In genomic region chr13:99272481-99272880, GRCh38 we compare ENCODE assay signal across 25 cellular contexts. TPM values are rescaled to one million over a fixed set of nuclear protein-coding genes. Genes with fewer than 3 reads are reported as not detected.
DNase-seq lines count a peak whose midpoint lies in the region; ATAC-seq, FAIRE-seq and TF ChIP-seq lines count a peak whose summit lies in the region.
"Had no signal": no experiment of that assay in that cellular context is flagged by ENCODE, and none has a peak within 500 bp of the region (broad histone marks: within the 10 kb centered on the region; RNA-seq: fewer than 3 reads in every experiment).

No MANE protein-coding gene starts in this region.

- no peaks in the 10 kb centered on the region for H3K27me3 ChIP-seq in K562 (ENCODE audit: control insufficient read depth in 2 of 2, insufficient read depth in 2 of 2, low read length in 2 of 2)
- no peaks in the 10 kb centered on the region for H3K27me3 ChIP-seq in neural progenitor cell
- H3K27me3 ChIP-seq in GM23248 (replicated peaks; ENCODE audit: insufficient read depth): no peaks in the 10 kb centered on the region
- no peaks in the 10 kb centered on the region for H3K27me3 ChIP-seq in transverse colon
- H3K27me3 ChIP-seq: Peyer's patch, SJCRH30 had no signal

- TF ChIP-seq EP300 in K562 (IDR thresholded peaks at IDR 0.05; ENCODE audit: low read length): no peak
- TF ChIP-seq EP300 in transverse colon (IDR thresholded peaks at IDR 0.05; ENCODE audit: low read depth): no peak

- H4K20me1 ChIP-seq in K562 (replicated peaks; ENCODE audit: control insufficient read depth, insufficient read depth, low read length): no peaks in the 10 kb centered on the region
- peaks cover 2% of the 10 kb centered on the region for H4K20me1 ChIP-seq in neural progenitor cell (ENCODE audit: low read depth)
- 0 out of 2 replicates have a peak, but pooled peaks cover 3% of the 10 kb centered on the region for H4K20me1 ChIP-seq in GM23248 (ENCODE audit: insufficient read depth)

- FAIRE-seq in GM12891 (lab: Jason Lieb, UNC) (peak; percentile 23), K562 (lab: Jason Lieb, UNC) (no peak)
- FAIRE-seq: D721Med, endometrium, keratinocyte had no signal

- H3K9ac ChIP-seq in K562 (ENCODE audit: insufficient read depth in 1 of 2, low read depth in 2 of 2, low read length in 2 of 2) (no peak overlapping the region), neural progenitor cell (no peak overlapping the region), GM23248 (no peak overlapping the region)

- peak overlapping the region; percentile 76 for H3K27ac Mint-ChIP-seq in activated CD8-positive, alpha-beta T cell treated with anti-CD3 and anti-CD28 coated beads for 36 hours
- H3K27ac Mint-ChIP-seq in activated CD8-positive, alpha-beta T cell treated with anti-CD3 and anti-CD28 coated beads, Interleukin-2, amount 10 ng/mL, durations not matched to agents 7 days and 5 days: no peak overlapping the region
- no peak overlapping the region for H3K27ac Mint-ChIP-seq in neural progenitor cell

- H3K27me3 Mint-ChIP-seq in activated CD8-positive, alpha-beta T cell treated with anti-CD3 and anti-CD28 coated beads for 36 hours: no peaks in the 10 kb centered on the region
- H3K27me3 Mint-ChIP-seq in activated CD8-positive, alpha-beta T cell treated with anti-CD3 and anti-CD28 coated beads, Interleukin-2, amount 10 ng/mL, durations not matched to agents 7 days and 5 days (ENCODE audit: low read depth): no peaks in the 10 kb centered on the region
- H3K27me3 Mint-ChIP-seq in neural progenitor cell (ENCODE audit: insufficient read depth, low read depth): peaks cover 3% of the 10 kb centered on the region

- intact Hi-C loops in activated CD8-positive, alpha-beta T cell treated with anti-CD3 and anti-CD28 coated beads for 36 hours (cut with micrococcal nuclease): loop anchor here (5.0 kb wide), 1 partner anchor 80 kb away; no protein-coding TSS in a partner anchor
- intact Hi-C loops in K562 (cut with micrococcal nuclease): loop anchor here (5.0 kb wide), 1 partner anchor 95 kb away; no protein-coding TSS in a partner anchor
- intact Hi-C loops in transverse colon (cut with DNase I; ENCODE audit: low total_unique reads): no loop called here

- TF ChIP-seq RAD21 in K562 (CRISPR knock-in tag; conservative IDR thresholded peaks at IDR 0.05 in 1 of 2, IDR thresholded peaks at IDR 0.05 in 1 of 2): no peak

- no TSS peak for BruUV-seq in K562 (replicated peaks; lab: Mats Ljungman, UMichigan)

- POLR2A ChIA-PET in activated CD8-positive, alpha-beta T cell treated with anti-CD3 and anti-CD28 coated beads for 36 hours (lab: Charles Lee): interaction anchor here (0.7 to 2.2 kb wide), 5 partner anchors 13 to 164 kb away, joined by 3 to 5 read pairs (median 4); no protein-coding TSS in a partner anchor
- POLR2A ChIA-PET in activated CD8-positive, alpha-beta T cell treated with anti-CD3 and anti-CD28 coated beads, Interleukin-2, amount 10 ng/mL, durations not matched to agents 7 days and 5 days (lab: Charles Lee): interaction anchor here (0.9 kb wide), 1 partner anchor 80 kb away, joined by 3 read pairs; no protein-coding TSS in a partner anchor
- POLR2A ChIA-PET in K562 (lab: Yijun Ruan, JAX): no interaction called here

- H3K4me2 ChIP-seq in K562 (ENCODE audit: insufficient read depth, low read length) (no peak overlapping the region), neural progenitor cell (no peak overlapping the region), GM23248 (ENCODE audit: unreplicated experiment) (no peak overlapping the region)

- H3K4me3 ChIP-seq in K562 (no peak overlapping the region), neural progenitor cell (no peak overlapping the region), GM23248 (no peak overlapping the region), transverse colon (no peak overlapping the region)
- H3K4me3 ChIP-seq: Peyer's patch, SJCRH30 had no signal

- H3F3A ChIP-seq in neural progenitor cell (ENCODE audit: low read depth) (no peaks in the 10 kb centered on the region), GM23248 (ENCODE audit: insufficient read depth) (peaks cover 8% of the 10 kb centered on the region)

- H3K4me1 Mint-ChIP-seq in activated CD8-positive, alpha-beta T cell treated with anti-CD3 and anti-CD28 coated beads for 36 hours (ENCODE audit: low read depth): peaks cover 79% of the 10 kb centered on the region
- peaks cover 78% of the 10 kb centered on the region for H3K4me1 Mint-ChIP-seq in activated CD8-positive, alpha-beta T cell treated with anti-CD3 and anti-CD28 coated beads, Interleukin-2, amount 10 ng/mL, durations not matched to agents 7 days and 5 days (ENCODE audit: low read depth)
- H3K4me1 Mint-ChIP-seq in neural progenitor cell: no peaks in the 10 kb centered on the region
- H3K4me1 Mint-ChIP-seq: neural crest cell had no signal

- peaks cover 7 to 15% of the 10 kb centered on the region in 2 experiments; a peak in 3 of 5 replicates for H3K4me1 ChIP-seq in K562 (replicated peaks in 1 of 2; ENCODE audit: control insufficient read depth in 2 of 2, insufficient read depth in 2 of 2, low read length in 2 of 2)
- peaks cover under 1% of the 10 kb centered on the region for H3K4me1 ChIP-seq in neural progenitor cell
- H3K4me1 ChIP-seq in GM23248 (ENCODE audit: insufficient read depth): peaks cover 7% of the 10 kb centered on the region
- H3K4me1 ChIP-seq in transverse colon: peaks cover 0 to 4% (median 0%) of the 10 kb centered on the region in 4 donors
- H3K4me1 ChIP-seq: SJCRH30 had no signal

- DNase-seq in activated CD8-positive, alpha-beta T cell treated with anti-CD3 and anti-CD28 coated beads for 36 hours: no peak
- no peak for DNase-seq in activated CD8-positive, alpha-beta T cell treated with anti-CD3 and anti-CD28 coated beads, Interleukin-2, amount 10 ng/mL, durations not matched to agents 7 days and 5 days
- DNase-seq in GM12891 (ENCODE audit: insufficient read length, low spot score) (no peak), K562 (ENCODE audit: extremely low read depth in 1 of 4, low spot score in 3 of 4) (no peak), neural progenitor cell (ENCODE audit: low spot score) (no peak), GM23248 (no peak), transverse colon (no peak)
- DNase-seq: activated effector memory CD4-positive, alpha-beta T cell treated with anti-CD3 and anti-CD28 coated beads, Interleukin-2, amount 50 U/mL, for 16 hours; cortex of kidney; HCEC 1CT; NCI-H1092; NCI-H187; NCI-H526 treated with DMSO at 0.1 percent for 48 hours; Peyer's patch; SJCRH30 had no signal

- no peak overlapping the region for H3K4me3 Mint-ChIP-seq in activated CD8-positive, alpha-beta T cell treated with anti-CD3 and anti-CD28 coated beads for 36 hours
- no peak overlapping the region for H3K4me3 Mint-ChIP-seq in activated CD8-positive, alpha-beta T cell treated with anti-CD3 and anti-CD28 coated beads, Interleukin-2, amount 10 ng/mL, durations not matched to agents 7 days and 5 days
- peak overlapping the region; percentile 14 for H3K4me3 Mint-ChIP-seq in neural progenitor cell
- H3K4me3 Mint-ChIP-seq: neural crest cell had no signal

- H3K36me3 Mint-ChIP-seq in activated CD8-positive, alpha-beta T cell treated with anti-CD3 and anti-CD28 coated beads for 36 hours (ENCODE audit: low read depth): peaks cover 47% of the 10 kb centered on the region
- peaks cover 59% of the 10 kb centered on the region for H3K36me3 Mint-ChIP-seq in activated CD8-positive, alpha-beta T cell treated with anti-CD3 and anti-CD28 coated beads, Interleukin-2, amount 10 ng/mL, durations not matched to agents 7 days and 5 days (ENCODE audit: low read depth)
- peaks cover 15% of the 10 kb centered on the region for H3K36me3 Mint-ChIP-seq in neural progenitor cell

- H3K9me3 Mint-ChIP-seq in activated CD8-positive, alpha-beta T cell treated with anti-CD3 and anti-CD28 coated beads for 36 hours: peaks cover 6% of the 10 kb centered on the region
- peaks cover 8% of the 10 kb centered on the region for H3K9me3 Mint-ChIP-seq in activated CD8-positive, alpha-beta T cell treated with anti-CD3 and anti-CD28 coated beads, Interleukin-2, amount 10 ng/mL, durations not matched to agents 7 days and 5 days (ENCODE audit: insufficient read depth)
- H3K9me3 Mint-ChIP-seq in neural progenitor cell: peaks cover 3% of the 10 kb centered on the region

- WGBS in K562 (ENCODE audit: insufficient coverage, low coverage, missing lambda C conversion rate): 74% methylated on average over 2 of the region's 2 CpGs
- 94 to 97% methylated on average over 2 of the region's 2 CpGs for WGBS in GM23248 (ENCODE audit: low coverage in 1 of 2, low lambda C conversion rate in 2 of 2, missing lambda C conversion rate in 2 of 2), 2 experiments
- 82 to 94% methylated on average over 2 of the region's 2 CpGs for WGBS in transverse colon (ENCODE audit: low coverage in 1 of 2), 2 donors

- no peaks in the 10 kb centered on the region for H3K9me2 ChIP-seq in GM23248 (ENCODE audit: insufficient read depth)

- H3K27ac ChIP-seq in K562 (ENCODE audit: extremely low read depth, low read depth, low read length) (no peak overlapping the region; the same call in 2 of the 3 replicates), neural progenitor cell (no peak overlapping the region), GM23248 (no peak overlapping the region), transverse colon (no peak overlapping the region)
- H3K27ac ChIP-seq: SJCRH30 had no signal

- H2AFZ ChIP-seq in K562 (ENCODE audit: low read depth, low read length): no peak overlapping the region
- H2AFZ ChIP-seq in neural progenitor cell (replicated peaks): no peak overlapping the region
- H2AFZ ChIP-seq in GM23248: no peak overlapping the region

- H3K79me2 ChIP-seq in K562 (ENCODE audit: control insufficient read depth, insufficient read depth, low read length) (peaks cover 21% of the 10 kb centered on the region), neural progenitor cell (ENCODE audit: low read depth) (no peaks in the 10 kb centered on the region), GM23248 (ENCODE audit: insufficient read depth) (no peaks in the 10 kb centered on the region; the same call in 1 of the 2 replicates)

- no peak for TF ChIP-seq POLR2A in GM12891 (IDR thresholded peaks at IDR 0.05; ENCODE audit: low read depth, low read length)
- no peak for TF ChIP-seq POLR2A in K562 (conservative IDR thresholded peaks at IDR 0.05)
- no peak for TF ChIP-seq POLR2A in transverse colon (IDR thresholded peaks at IDR 0.05)

- TF ChIP-seq CTCF in activated CD8-positive, alpha-beta T cell treated with anti-CD3 and anti-CD28 coated beads for 36 hours (IDR thresholded peaks at IDR 0.05): no peak
- TF ChIP-seq CTCF in K562 (IDR thresholded peaks at IDR 0.05 in 2 of 3, conservative IDR thresholded peaks at IDR 0.05 in 1 of 3; ENCODE audit: insufficient read depth in 2 of 3, low read depth in 1 of 3, low read length in 3 of 3) (no peak), neural progenitor cell (IDR thresholded peaks at IDR 0.05) (no peak), transverse colon (IDR thresholded peaks at IDR 0.05) (no peak)

- H3K9me3 ChIP-seq in K562 (replicated peaks; ENCODE audit: control insufficient read depth, insufficient read depth, low read depth, low read length): no peaks in the 10 kb centered on the region
- no peaks in the 10 kb centered on the region for H3K9me3 ChIP-seq in neural progenitor cell (ENCODE audit: low read depth)
- H3K9me3 ChIP-seq in GM23248 (ENCODE audit: low read depth): no peaks in the 10 kb centered on the region
- peaks cover 0 to 10% of the 10 kb centered on the region in 2 donors for H3K9me3 ChIP-seq in transverse colon

- no peak for ATAC-seq in activated CD8-positive, alpha-beta T cell treated with anti-CD3 and anti-CD28 coated beads for 36 hours
- no peak for ATAC-seq in activated CD8-positive, alpha-beta T cell treated with anti-CD3 and anti-CD28 coated beads, Interleukin-2, amount 10 ng/mL, durations not matched to agents 7 days and 5 days
- ATAC-seq in K562 (0 out of 3 replicates have a peak, but pooled peaks have one; percentile 18), HG03521 (IDR thresholded peaks at IDR 0.05; ENCODE audit: unreplicated experiment) (no peak)

- H3K36me3 ChIP-seq in K562 (ENCODE audit: control insufficient read depth, insufficient read depth, low read length) (peaks cover 11% of the 10 kb centered on the region; the same call in 2 of the 3 replicates), neural progenitor cell (no peaks in the 10 kb centered on the region), GM23248 (ENCODE audit: low read depth) (no peaks in the 10 kb centered on the region), transverse colon (no peaks in the 10 kb centered on the region)
- H3K36me3 ChIP-seq: Peyer's patch, SJCRH30 had no signal

- no peaks in the 10 kb centered on the region for H3K9me1 ChIP-seq in K562 (ENCODE audit: control insufficient read depth, insufficient read depth, low read length)

- in situ Hi-C loops in K562 (cut with MboI) (no loop called here), GM23248 (cut with MboI) (loop anchor here (5.0 kb wide), 1 partner anchor 165 kb away; no protein-coding TSS in a partner anchor), transverse colon (cut with MboI; ENCODE audit: low pct_ligation_motif_present in 1 of 4, low pct_unique_long_range_greater_than_20kb in 1 of 4, low sequenced_read_pairs in 3 of 4) (loop anchor here in 3 of 4 donors (5.0 to 10.0 kb wide), 2 partner anchors 162 to 165 kb away; no protein-coding TSS in a partner anchor)

- CTCF ChIA-PET in activated CD8-positive, alpha-beta T cell treated with anti-CD3 and anti-CD28 coated beads for 36 hours (lab: Charles Lee): interaction anchor here (0.8 to 13.4 kb wide), 8 partner anchors 11 to 163 kb away, joined by 3 to 280 read pairs (median 34); partner anchors contain the start of gene GPR183
- CTCF ChIA-PET in activated CD8-positive, alpha-beta T cell treated with anti-CD3 and anti-CD28 coated beads, Interleukin-2, amount 10 ng/mL, durations not matched to agents 7 days and 5 days (lab: Charles Lee): interaction anchor here (0.8 to 11.7 kb wide), 12 partner anchors 10 to 163 kb away, joined by 3 to 346 read pairs (median 86); partner anchors contain the start of genes GPR18 and UBAC2
- CTCF ChIA-PET in K562 (lab: Yijun Ruan, JAX; ENCODE audit: low intra/inter-chr PET ratio): interaction anchor here (5.6 kb wide), 1 partner anchor 163 kb away, joined by 73 read pairs; no protein-coding TSS in a partner anchor

RNA-seq across cellular contexts. Expression of gene GPR18, which starts 14.3 kb away (rescaled TPM):
- 10 to 100 TPM; 11.4 to 11.6 TPM for total RNA-seq in activated CD8-positive, alpha-beta T cell treated with anti-CD3 and anti-CD28 coated beads for 36 hours
- 10 to 100 TPM; 16.2 to 16.6 TPM for total RNA-seq in activated CD8-positive, alpha-beta T cell treated with anti-CD3 and anti-CD28 coated beads, Interleukin-2, amount 10 ng/mL, durations not matched to agents 7 days and 5 days
- 2.3 TPM for polyA plus RNA-seq in GM12891 (2012; ENCODE audit: low read depth, missing spikeins)
- total RNA-seq in K562 (2011; cell fraction: chromatin; rRNA removed; ENCODE audit: low replicate concordance): not detected in 2 replicates
- not detected in 2 replicates for total RNA-seq in K562 (2011; cell fraction: nucleolus; rRNA removed)
- total RNA-seq in K562 (2011; cell fraction: nucleoplasm; rRNA removed): not detected in 2 replicates
- total RNA-seq in K562 (2014; rRNA removed): not detected in 2 replicates
- not detected in 2 replicates for total RNA-seq in K562 (2014; rRNA removed; fragmentation: Illumina TruSeq; extraction: Trizol)
- total RNA-seq in K562 (2015; rRNA removed; fragmentation: Illumina TruSeq; extraction: Trizol): not detected in 2 replicates
- total RNA-seq in K562 (2021): not detected in 2 replicates
- not detected in 2 replicates for polyA plus RNA-seq in K562 (2011; rRNA removed)
- polyA plus RNA-seq in K562 (2011; cell fraction: cytosol; rRNA removed): not detected in 2 replicates
- not detected in 2 replicates for polyA plus RNA-seq in K562 (2011; cell fraction: nucleus; rRNA removed)
- polyA plus RNA-seq in K562 (2012): 0.08 and 0.13 TPM in 2 replicates
- polyA plus RNA-seq in K562 (2014; fragmentation: Illumina TruSeq; extraction: Trizol): not detected in 2 replicates
- under 1 TPM in 1 of 2 experiments, not detected in 1; 0.75 TPM for polyA plus RNA-seq in K562 (2014; fragmentation: Nextera tagmentation; extraction: Ambion mirVana)
- not detected in 2 replicates for polyA plus RNA-seq in K562 (2014; rRNA removed)
- not detected in 2 replicates for polyA minus RNA-seq in K562 (2011; rRNA and poly(A)+ RNA removed)
- not detected in 2 replicates for polyA minus RNA-seq in K562 (2011; cell fraction: cytosol; rRNA and poly(A)+ RNA removed)
- not detected in 2 replicates for polyA minus RNA-seq in K562 (2011; cell fraction: nucleus; rRNA and poly(A)+ RNA removed)
- total RNA-seq in neural progenitor cell (ENCODE audit: low replicate concordance): not detected in 2 replicates
- not detected in 2 replicates for total RNA-seq in GM23248 (2014; rRNA removed; shearing (Covaris generic))
- 0.22 and 0.46 TPM in 2 replicates for polyA plus RNA-seq in GM23248 (2016; fragmentation: Nextera tagmentation; extraction: Ambion mirVana)
- under 1 TPM in 2 of 4 donors, not detected in 2; 0.41 to 0.48 TPM for total RNA-seq in transverse colon
- total RNA-seq: A172, Daoy, fibroblast of lung, glomerular endothelial cell, neural crest cell, posterior vena cava, SJCRH30 had no signal
- polyA plus RNA-seq: fibroblast of lung, keratinocyte had no signal

RNA-seq across cellular contexts. Expression of gene GPR183, which starts 34.7 kb away (rescaled TPM):
- total RNA-seq in activated CD8-positive, alpha-beta T cell treated with anti-CD3 and anti-CD28 coated beads for 36 hours: 10 to 100 TPM in 1 of 2 experiments, 1 to 10 TPM in 1; 8.6 to 10.0 TPM
- 1 to 10 TPM; 5.0 to 5.2 TPM for total RNA-seq in activated CD8-positive, alpha-beta T cell treated with anti-CD3 and anti-CD28 coated beads, Interleukin-2, amount 10 ng/mL, durations not matched to agents 7 days and 5 days
- polyA plus RNA-seq in GM12891 (2012; ENCODE audit: low read depth, missing spikeins): 61.8 TPM
- total RNA-seq in K562 (2011; cell fraction: chromatin; rRNA removed; ENCODE audit: low replicate concordance): 3.6 and 4.7 TPM in 2 replicates
- 2.6 and 4.0 TPM in 2 replicates for total RNA-seq in K562 (2011; cell fraction: nucleolus; rRNA removed)
- 4.1 and 5.4 TPM in 2 replicates for total RNA-seq in K562 (2011; cell fraction: nucleoplasm; rRNA removed)
- total RNA-seq in K562 (2014; rRNA removed) (1.3 and 1.6 TPM in 2 replicates), K562 (2014; rRNA removed; fragmentation: Illumina TruSeq; extraction: Trizol) (2.9 and 3.5 TPM in 2 replicates), K562 (2015; rRNA removed; fragmentation: Illumina TruSeq; extraction: Trizol) (9.3 and 10.0 TPM in 2 replicates), K562 (2021) (2.3 TPM in 2 replicates), neural progenitor cell (ENCODE audit: low replicate concordance) (not detected in 2 replicates), transverse colon (10 to 100 TPM in 1 of 4 donors, 1 to 10 TPM in 3; 3.0 to 14.6 (median 6.5) TPM)
- polyA plus RNA-seq in K562 (2011; rRNA removed) (2.6 and 9.4 TPM in 2 replicates), K562 (2014; fragmentation: Illumina TruSeq; extraction: Trizol) (3.6 and 3.7 TPM in 2 replicates), K562 (2014; fragmentation: Nextera tagmentation; extraction: Ambion mirVana) (10 to 100 TPM in 1 of 2 experiments, 1 to 10 TPM in 1; 6.9 to 10.2 TPM), K562 (2014; rRNA removed) (1.9 and 2.5 TPM in 2 replicates), GM23248 (2016; fragmentation: Nextera tagmentation; extraction: Ambion mirVana) (0.25 and 0.33 TPM in 2 replicates)
- polyA plus RNA-seq in K562 (2011; cell fraction: cytosol; rRNA removed): 1.7 and 5.1 TPM in 2 replicates
- 0.97 and 2.6 TPM in 2 replicates for polyA plus RNA-seq in K562 (2011; cell fraction: nucleus; rRNA removed)
- polyA plus RNA-seq in K562 (2012): 3.7 and 8.1 TPM in 2 replicates
- polyA minus RNA-seq in K562 (2011; rRNA and poly(A)+ RNA removed): 2.0 and 6.3 TPM in 2 replicates
- polyA minus RNA-seq in K562 (2011; cell fraction: cytosol; rRNA and poly(A)+ RNA removed): 2.6 TPM in 1 of 2 replicates, not detected in the other
- 0.78 and 0.81 TPM in 2 replicates for polyA minus RNA-seq in K562 (2011; cell fraction: nucleus; rRNA and poly(A)+ RNA removed)
- not detected in 2 replicates for total RNA-seq in GM23248 (2014; rRNA removed; shearing (Covaris generic))
- total RNA-seq: A172, fibroblast of lung, neural crest cell, SJCRH30 had no signal
- polyA plus RNA-seq: keratinocyte had no signal

Comparison
In these comparisons a context has a peak if more than half of its experiments do, and no peak if none do; other contexts are left out.
1. RNA of gene GPR18, which starts 14.3 kb away (total RNA-seq): 16.2 to 16.6 TPM in activated CD8-positive, alpha-beta T cell treated with anti-CD3 and anti-CD28 coated beads, Interleukin-2, amount 10 ng/mL, durations not matched to agents 7 days and 5 days and 11.4 to 11.6 TPM in activated CD8-positive, alpha-beta T cell treated with anti-CD3 and anti-CD28 coated beads for 36 hours; 0.41 to 0.48 TPM in transverse colon, not detected in K562, not detected in neural progenitor cell and not detected in GM23248; every median in the first group is over 4 times any median in the second.